Comparison of ENCODE assay signal across 23 cellular contexts in genomic region chr17:27634026-27634335, GRCh38. TPM values are rescaled to one million over a fixed set of nuclear protein-coding genes. Genes with fewer than 3 reads are reported as not detected.
DNase-seq lines count a peak whose midpoint lies in the region; ATAC-seq and TF ChIP-seq lines count a peak whose summit lies in the region.
"Had no signal": no experiment of that assay in that cellular context is flagged by ENCODE, and none has a peak within 500 bp of the region (broad histone marks: within the 10 kb centered on the region; RNA-seq: fewer than 3 reads in every experiment).

No MANE protein-coding gene starts in this region.

- H3K4me1 ChIP-seq in heart right ventricle: peaks cover 7 to 64% (median 31%) of the 10 kb centered on the region in 9 donors
- peaks cover 18 to 27% of the 10 kb centered on the region in 2 donors for H3K4me1 ChIP-seq in adrenal gland (replicated peaks in 1 of 2)
- peaks cover 10 to 50% (median 38%) of the 10 kb centered on the region in 5 donors for H3K4me1 ChIP-seq in subcutaneous abdominal adipose tissue (ENCODE audit: control insufficient read depth in 5 of 5, insufficient read depth in 5 of 5, low read length in 5 of 5)

- TF ChIP-seq POLR2A in adrenal gland (IDR thresholded peaks at IDR 0.05): no peak

- intact Hi-C loops in heart right ventricle (cut with DNase I) (no loop called here), left ventricle myocardium superior (cut with micrococcal nuclease) (no loop called here), adrenal gland (cut with DNase I) (no loop called here)

- H3K27me3 ChIP-seq in heart right ventricle (no peaks in the 10 kb centered on the region), adrenal gland (no peaks in the 10 kb centered on the region), subcutaneous abdominal adipose tissue (ENCODE audit: control insufficient read depth in 5 of 5, insufficient read depth in 4 of 5, low read length in 5 of 5) (no peaks in the 10 kb centered on the region)
- H3K27me3 ChIP-seq: esophagus muscularis mucosa had no signal

- no peak for DNase-seq in heart right ventricle
- DNase-seq in left ventricle myocardium superior: no peak
- DNase-seq in adrenal gland: no peak
- no peak for DNase-seq in memory B cell (ENCODE audit: low spot score in 2 of 2)
- no peak for DNase-seq in activated CD8-positive, alpha-beta memory T cell treated with anti-CD3 and anti-CD28 coated beads, Interleukin-2, amount 50 U/mL, for 48 hours
- DNase-seq in stimulated activated naive CD4-positive, alpha-beta T cell (lab: John Stamatoyannopoulos, UW): no peak
- no peak for DNase-seq in NCI-H69 (lab: John Stamatoyannopoulos, UW)
- DNase-seq: activated CD4-positive, alpha-beta T cell treated with anti-CD3 and anti-CD28 coated beads for 48 hours; activated naive CD4-positive, alpha-beta T cell treated with anti-CD3 and anti-CD28 coated beads, Interleukin-2, amount 50 U/mL, for 16 hours; activated T-cell treated with anti-CD3 and anti-CD28 coated beads, Interleukin-2, amount 50 U/mL, for 72 hours; effector memory CD8-positive, alpha-beta T cell; Kasumi-1; NCI-H1092; NCI-H2081 treated with DMSO at 0.1 percent for 48 hours; NK-92 treated with Interleukin-12 subunit alpha and Interleukin-12 subunit beta, amount 100 ng/mL, for 24 hours; stimulated activated CD4-positive, alpha-beta T cell treated with anti-CD3 and anti-CD28 coated beads, Interleukin-4, amount 100 ng/mL, for 1 hour; stimulated activated naive CD8-positive, alpha-beta T cell treated with anti-CD3 and anti-CD28 coated beads, Interleukin-15, amount 100 ng/mL, for 72 hours had no signal

- 96 to 100% methylated on average over 1 of the region's 1 CpG for WGBS in heart right ventricle, 2 donors
- WGBS in adrenal gland, 4 donors: 89 to 95% (median 91%) methylated on average over 1 of the region's 1 CpG

- ATAC-seq in heart right ventricle (no peak), left ventricle myocardium superior (no peak), memory B cell (ENCODE audit: low read depth) (no peak)
- ATAC-seq: activated T-cell treated with anti-CD3 and anti-CD28 coated beads, Interleukin-2, amount 50 U/mL, for 72 hours; effector memory CD8-positive, alpha-beta T cell; mucosa of descending colon; stimulated activated naive CD8-positive, alpha-beta T cell treated with anti-CD3 and anti-CD28 coated beads, Interleukin-15, amount 100 ng/mL, for 72 hours had no signal

- H3K9ac ChIP-seq in subcutaneous abdominal adipose tissue (ENCODE audit: low read length in 5 of 5): no peak overlapping the region

- no peak for TF ChIP-seq CTCF in heart right ventricle (IDR thresholded peaks at IDR 0.05)
- no peak for TF ChIP-seq CTCF in adrenal gland (IDR thresholded peaks at IDR 0.05)

- H3K4me3 Mint-ChIP-seq in memory B cell: no peak overlapping the region
- H3K4me3 Mint-ChIP-seq: activated T-cell treated with anti-CD3 and anti-CD28 coated beads, Interleukin-2, amount 50 U/mL, for 72 hours; effector memory CD8-positive, alpha-beta T cell; stimulated activated naive CD8-positive, alpha-beta T cell treated with anti-CD3 and anti-CD28 coated beads, Interleukin-15, amount 100 ng/mL, for 72 hours; T-helper 1 cell treated with Interleukin-12 subunit alpha and Interleukin-12 subunit beta and Interleukin-4 antibody, amounts not matched to agents 30 μg/mL and 1 μg/mL, for 36 hours; type B pancreatic cell had no signal

- peak overlapping the region in 8 of 10 donors; percentile 43 to 92 (median 70) for H3K27ac ChIP-seq in heart right ventricle
- H3K27ac ChIP-seq in adrenal gland: peak overlapping the region in 4 of 5 donors; percentile 54 to 86 (median 80)
- peak overlapping the region; percentile 56 for H3K27ac ChIP-seq in subcutaneous abdominal adipose tissue (ENCODE audit: low read depth, low read length)

- peaks cover 33% of the 10 kb centered on the region for H3K4me1 Mint-ChIP-seq in memory B cell

- H3K36me3 ChIP-seq in heart right ventricle: peaks cover 0 to 10% (median 0%) of the 10 kb centered on the region in 9 donors
- no peaks in the 10 kb centered on the region for H3K36me3 ChIP-seq in adrenal gland (replicated peaks in 1 of 2)
- H3K36me3 ChIP-seq in subcutaneous abdominal adipose tissue (ENCODE audit: control insufficient read depth in 5 of 5, insufficient read depth in 5 of 5, low read length in 5 of 5): peaks cover 0 to 4% (median 2%) of the 10 kb centered on the region in 5 donors
- H3K36me3 ChIP-seq: esophagus muscularis mucosa had no signal

- no peaks in the 10 kb centered on the region for H3K27me3 Mint-ChIP-seq in memory B cell
- H3K27me3 Mint-ChIP-seq: effector memory CD8-positive, alpha-beta T cell; stimulated activated naive CD8-positive, alpha-beta T cell treated with anti-CD3 and anti-CD28 coated beads, Interleukin-15, amount 100 ng/mL, for 72 hours; type B pancreatic cell had no signal

- H3K9me3 ChIP-seq in heart right ventricle (no peaks in the 10 kb centered on the region), adrenal gland (replicated peaks in 1 of 3) (no peaks in the 10 kb centered on the region), subcutaneous abdominal adipose tissue (ENCODE audit: control insufficient read depth in 5 of 5, low read length in 5 of 5) (no peaks in the 10 kb centered on the region)
- H3K9me3 ChIP-seq: esophagus muscularis mucosa, mucosa of descending colon had no signal

- H3K9me3 Mint-ChIP-seq in memory B cell: no peaks in the 10 kb centered on the region
- H3K9me3 Mint-ChIP-seq: activated T-cell treated with anti-CD3 and anti-CD28 coated beads, Interleukin-2, amount 50 U/mL, for 72 hours; effector memory CD8-positive, alpha-beta T cell; stimulated activated naive CD8-positive, alpha-beta T cell treated with anti-CD3 and anti-CD28 coated beads, Interleukin-15, amount 100 ng/mL, for 72 hours; T-helper 1 cell treated with Interleukin-12 subunit alpha and Interleukin-12 subunit beta and Interleukin-4 antibody, amounts not matched to agents 30 μg/mL and 1 μg/mL, for 36 hours; type B pancreatic cell had no signal

- H3K36me3 Mint-ChIP-seq in memory B cell: peaks cover 3% of the 10 kb centered on the region
- H3K36me3 Mint-ChIP-seq: type B pancreatic cell had no signal

- H3K4me3 ChIP-seq in heart right ventricle: no peak overlapping the region
- H3K4me3 ChIP-seq in adrenal gland: no peak overlapping the region
- peak overlapping the region in 2 of 5 donors; percentile 22 to 29 for H3K4me3 ChIP-seq in subcutaneous abdominal adipose tissue (ENCODE audit: low read depth in 1 of 5, low read length in 5 of 5)
- H3K4me3 ChIP-seq: esophagus muscularis mucosa, mucosa of descending colon had no signal

- H3K27ac Mint-ChIP-seq in memory B cell: peak overlapping the region; percentile 85
- H3K27ac Mint-ChIP-seq: activated T-cell treated with anti-CD3 and anti-CD28 coated beads, Interleukin-2, amount 50 U/mL, for 72 hours; type B pancreatic cell had no signal

RNA-seq across cellular contexts. Expression of gene LGALS9, which starts 3.0 kb away (rescaled TPM):
- total RNA-seq in heart right ventricle (10 to 100 TPM in 9 of 10 donors, 1 to 10 TPM in 1; 7.5 to 79.1 (median 16.2) TPM), left ventricle myocardium superior (16.9 TPM), adrenal gland (10 to 100 TPM; 22.0 to 87.7 (median 50.8) TPM)
- polyA plus RNA-seq in heart right ventricle (10 to 100 TPM; 18.8 to 30.2 TPM), adrenal gland (10 to 100 TPM; 33.8 to 74.3 (median 39.0) TPM)
- total RNA-seq: SK-MEL-5 had no signal
